9 cellular contexts compared by ENCODE assay signal in genomic region chr2:70083344-70084156, GRCh38. TPM values are rescaled to one million over a fixed set of nuclear protein-coding genes. Genes with fewer than 3 reads are reported as not detected.
A peak's percentile ranks its signal among the peaks of the same experiment; 100 is the strongest.
DNase-seq lines count a peak whose midpoint lies in the region; ATAC-seq and TF ChIP-seq lines count a peak whose summit lies in the region.
"Had no signal": no experiment of that assay in that cellular context is flagged by ENCODE, and none has a peak within 500 bp of the region (broad histone marks: within the 10 kb centered on the region; RNA-seq: fewer than 3 reads in every experiment).

No MANE protein-coding gene starts in this region.

- TF ChIP-seq CTCF in heart left ventricle (IDR thresholded peaks at IDR 0.05): no peak
- no peak for TF ChIP-seq CTCF in right atrium auricular region (IDR thresholded peaks at IDR 0.05)
- no peak for TF ChIP-seq CTCF in thoracic aorta (IDR thresholded peaks at IDR 0.05)

- ATAC-seq in heart left ventricle (no peak), thoracic aorta (ENCODE audit: insufficient number of reproducible peaks, low FRiP score, low read depth) (no peak), left cardiac atrium (no peak)

- H3K4me3 ChIP-seq in heart left ventricle: peak overlapping the region in 1 of 12 donors; percentile 13
- no peak overlapping the region for H3K4me3 ChIP-seq in right atrium auricular region
- no peak overlapping the region for H3K4me3 ChIP-seq in HUES6 (ENCODE audit: low read depth, low read length)
- peak overlapping the region; percentile 91 for H3K4me3 ChIP-seq in thoracic aorta

- H3K9ac ChIP-seq in HUES6 (ENCODE audit: low read length): peak overlapping the region; percentile 35

- H3K9me3 ChIP-seq in heart left ventricle (no peaks in the 10 kb centered on the region), right atrium auricular region (no peaks in the 10 kb centered on the region), HUES6 (ENCODE audit: control insufficient read depth, insufficient read depth, low read depth, low read length) (no peaks in the 10 kb centered on the region), thoracic aorta (no peaks in the 10 kb centered on the region)

- WGBS in heart left ventricle, 4 donors: 70 to 82% (median 76%) methylated on average over 8 of the region's 8 CpGs

- TF ChIP-seq POLR2A in heart left ventricle (IDR thresholded peaks at IDR 0.05): no peak

- H3K36me3 ChIP-seq in heart left ventricle: peaks cover 0 to 68% (median 57%) of the 10 kb centered on the region in 9 donors
- peaks cover 53% of the 10 kb centered on the region for H3K36me3 ChIP-seq in right atrium auricular region
- peaks cover 63% of the 10 kb centered on the region for H3K36me3 ChIP-seq in HUES6 (ENCODE audit: control insufficient read depth, insufficient read depth, low read length)
- peaks cover 15% of the 10 kb centered on the region for H3K36me3 ChIP-seq in thoracic aorta

- H3K27ac ChIP-seq in heart left ventricle: peak overlapping the region in 7 of 12 donors; percentile 20 to 100 (median 100)
- peak overlapping the region in 1 of 2 donors; percentile 96 for H3K27ac ChIP-seq in right atrium auricular region
- H3K27ac ChIP-seq in HUES6 (ENCODE audit: low read depth, low read length): peak overlapping the region; percentile 84
- H3K27ac ChIP-seq in thoracic aorta: peak overlapping the region in 1 of 2 donors; percentile 3
- H3K27ac ChIP-seq: C4-2B had no signal

- intact Hi-C loops in heart left ventricle (cut with DNase I) (loop anchor here in 1 of 10 donors (10.0 kb wide), 1 partner anchor 211 kb away; the partner anchor contains the start of gene SNRPG), left cardiac atrium (cut with DNase I) (loop anchor here (5.0 kb wide), 2 partner anchors 166 to 171 kb away; partner anchors contain the start of gene MXD1 (in 1 of the 2))

- H3K27me3 ChIP-seq in heart left ventricle: no peaks in the 10 kb centered on the region
- no peaks in the 10 kb centered on the region for H3K27me3 ChIP-seq in right atrium auricular region
- no peaks in the 10 kb centered on the region for H3K27me3 ChIP-seq in HUES6 (ENCODE audit: control insufficient read depth, insufficient read depth, low read length)
- no peaks in the 10 kb centered on the region for H3K27me3 ChIP-seq in thoracic aorta (replicated peaks; ENCODE audit: insufficient read depth)

- H3K4me1 ChIP-seq in heart left ventricle (peaks cover 0 to 49% (median 25%) of the 10 kb centered on the region in 12 donors), right atrium auricular region (peaks cover 0 to 30% of the 10 kb centered on the region in 2 donors), HUES6 (ENCODE audit: control insufficient read depth, insufficient read depth, low read length) (peaks cover 30% of the 10 kb centered on the region), thoracic aorta (ENCODE audit: control insufficient read depth in 1 of 2, low read depth in 2 of 2) (peaks cover 22 to 38% of the 10 kb centered on the region in 2 donors)

- DNase-seq in heart left ventricle (no peak), right atrium auricular region (ENCODE audit: low spot score) (no peak), kidney glomerular epithelial cell (lab: John Stamatoyannopoulos, UW) (peak; percentile 47), thoracic aorta (ENCODE audit: low spot score) (no peak), NCI-H1105 treated with DMSO at 0.1 percent for 48 hours (lab: John Stamatoyannopoulos, UW) (no peak), left cardiac atrium (no peak)
- DNase-seq in activated CD8-positive, alpha-beta memory T cell treated with anti-CD3 and anti-CD28 coated beads, Interleukin-2, amount 50 U/mL, for 48 hours: peak; percentile 70

RNA-seq across cellular contexts. Expression of gene PCBP1, which starts 3.7 kb away (rescaled TPM):
- total RNA-seq in heart left ventricle: 100 to 1,000 TPM; 106 to 274 (median 199) TPM
- 100 to 1,000 TPM; 212 to 296 TPM for polyA plus RNA-seq in heart left ventricle
- total RNA-seq in right atrium auricular region: 100 to 1,000 TPM; 121 to 147 TPM
- 100 to 1,000 TPM; 153 to 235 TPM for total RNA-seq in thoracic aorta
- 100 to 1,000 TPM; 230 to 248 TPM for total RNA-seq in left cardiac atrium

Comparison
In these comparisons a context has a peak if more than half of its experiments do, and no peak if none do; other contexts are left out.
1. DNase-seq: peak in activated CD8-positive, alpha-beta memory T cell treated with anti-CD3 and anti-CD28 coated beads, Interleukin-2, amount 50 U/mL, for 48 hours (single experiment) and kidney glomerular epithelial cell (single experiment); none in heart left ventricle (0 of 5), right atrium auricular region (single experiment), thoracic aorta (single experiment), NCI-H1105 treated with DMSO at 0.1 percent for 48 hours (single experiment) and left cardiac atrium (single experiment).